Comparison of ENCODE assay signal across 32 cellular contexts in the genomic region with DNA sequence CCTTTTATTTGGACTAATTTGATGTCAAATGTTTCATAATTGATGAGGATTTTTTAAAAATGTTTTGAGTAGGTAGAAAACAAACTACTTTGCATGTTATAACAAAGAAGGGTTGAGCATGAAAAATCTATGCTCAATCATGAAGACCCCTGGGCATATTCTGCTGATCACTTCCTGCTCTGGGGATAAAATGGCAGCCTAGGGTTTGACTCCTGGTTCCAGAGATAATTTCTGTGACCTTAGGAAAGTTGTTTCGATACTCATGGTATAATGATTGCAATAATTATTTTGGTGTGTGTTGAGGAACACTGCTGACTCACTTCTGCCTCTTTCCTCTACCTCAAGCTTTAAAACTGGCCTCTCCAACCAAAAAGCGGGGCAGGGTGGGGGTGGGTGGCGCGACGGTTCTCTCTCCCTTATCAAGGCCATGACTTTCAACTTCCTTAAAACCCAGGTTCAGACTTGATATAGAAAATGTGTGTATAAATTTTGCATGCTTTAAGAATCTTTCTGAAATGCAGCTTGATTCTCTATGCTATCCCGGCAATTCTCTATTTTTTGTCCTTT. TPM values are rescaled to one million over a fixed set of nuclear protein-coding genes. Genes with fewer than 3 reads are reported as not detected.
"Had no signal": no experiment of that assay in that cellular context is flagged by ENCODE, and none has a peak within 500 bp of the region (broad histone marks: within the 10 kb centered on the region; RNA-seq: fewer than 3 reads in every experiment).

No MANE protein-coding gene starts in this region.

- H3K4me3 Mint-ChIP-seq: activated CD4-positive, alpha-beta memory T cell treated with anti-CD3 and anti-CD28 coated beads, Interleukin-2, amount 10 ng/mL, durations not matched to agents 7 days and 5 days; activated CD4-positive, alpha-beta T cell treated with anti-CD3 and anti-CD28 coated beads, Interleukin-2, amount 10 ng/mL, durations not matched to agents 24 days and 14 days; activated naive CD4-positive, alpha-beta T cell treated with anti-CD3 and anti-CD28 coated beads, Interleukin-2, amount 50 U/mL, for 24 hours; activated naive CD8-positive, alpha-beta T cell treated with anti-CD3 and anti-CD28 coated beads, Interleukin-2, amount 50 U/mL, for 24 hours; activated T-cell treated with anti-CD3 and anti-CD28 coated beads, Interleukin-2, amount 50 U/mL, for 24 hours; activated T-helper 17 cell treated with anti-CD3 and anti-CD28 coated beads, Interleukin-2, amount 50 U/mL, for 72 hours; endodermal cell; natural killer cell; neural progenitor cell; stimulated activated effector memory CD8-positive, alpha-beta T cell treated with anti-CD3 and anti-CD28 coated beads, Interleukin-12 subunit alpha, Interleukin-12 subunit beta, amount 100 ng/mL, for 72 hours; stimulated activated naive CD8-positive, alpha-beta T cell treated with anti-CD3 and anti-CD28 coated beads, Interleukin-15, amount 100 ng/mL, for 72 hours had no signal

- H3K36me3 Mint-ChIP-seq: natural killer cell; neural progenitor cell; stimulated activated effector memory CD8-positive, alpha-beta T cell treated with anti-CD3 and anti-CD28 coated beads, Interleukin-12 subunit alpha, Interleukin-12 subunit beta, amount 100 ng/mL, for 72 hours had no signal

- H3K4me3 ChIP-seq: gastrocnemius medialis, hepatocyte, left ventricle myocardium inferior, lung, neural progenitor cell, psoas muscle, sigmoid colon, tibial artery had no signal

- H3K36me3 ChIP-seq: gastrocnemius medialis, left ventricle myocardium inferior, neural progenitor cell, sigmoid colon, tibial artery had no signal

- H3K27ac Mint-ChIP-seq: activated CD4-positive, alpha-beta memory T cell treated with anti-CD3 and anti-CD28 coated beads, Interleukin-2, amount 10 ng/mL, durations not matched to agents 7 days and 5 days; activated CD4-positive, alpha-beta T cell treated with anti-CD3 and anti-CD28 coated beads, Interleukin-2, amount 10 ng/mL, durations not matched to agents 24 days and 14 days; activated naive CD4-positive, alpha-beta T cell treated with anti-CD3 and anti-CD28 coated beads, Interleukin-2, amount 50 U/mL, for 24 hours; activated naive CD8-positive, alpha-beta T cell treated with anti-CD3 and anti-CD28 coated beads, Interleukin-2, amount 50 U/mL, for 24 hours; activated T-cell treated with anti-CD3 and anti-CD28 coated beads, Interleukin-2, amount 50 U/mL, for 24 hours; activated T-helper 17 cell treated with anti-CD3 and anti-CD28 coated beads, Interleukin-2, amount 50 U/mL, for 72 hours; endodermal cell; natural killer cell; neural progenitor cell; stimulated activated effector memory CD8-positive, alpha-beta T cell treated with anti-CD3 and anti-CD28 coated beads, Interleukin-12 subunit alpha, Interleukin-12 subunit beta, amount 100 ng/mL, for 72 hours; stimulated activated naive CD8-positive, alpha-beta T cell treated with anti-CD3 and anti-CD28 coated beads, Interleukin-15, amount 100 ng/mL, for 72 hours had no signal

- DNase-seq: activated CD4-positive, alpha-beta memory T cell treated with anti-CD3 and anti-CD28 coated beads, Interleukin-2, amount 10 ng/mL, durations not matched to agents 7 days and 5 days; activated CD4-positive, alpha-beta T cell treated with anti-CD3 and anti-CD28 coated beads, Interleukin-2, amount 10 ng/mL, durations not matched to agents 24 days and 14 days; activated CD4-positive, CD25-positive, alpha-beta regulatory T cell treated with anti-CD3 and anti-CD28 coated beads, Interleukin-2, amount 50 U/mL, for 72 hours; activated CD8-positive, alpha-beta memory T cell treated with anti-CD3 and anti-CD28 coated beads, Interleukin-2, amount 50 U/mL, for 48 hours; activated gamma-delta T cell treated with Interleukin-2 at 50 U/mL for 16 hours; activated naive CD8-positive, alpha-beta T cell treated with anti-CD3 and anti-CD28 coated beads, Interleukin-2, amount 50 U/mL, for 24 hours; activated T-cell treated with anti-CD3 and anti-CD28 coated beads, Interleukin-2, amount 50 U/mL, for 24 hours; amygdala; caudate nucleus; endodermal cell; gastrocnemius medialis; glutamatergic neuron; islet precursor cell; left ventricle myocardium inferior; mesendoderm; natural killer cell; occipital lobe; psoas muscle; sigmoid colon; small intestine; stimulated activated CD4-positive, alpha-beta T cell treated with anti-CD3 and anti-CD28 coated beads, Interleukin-4, amount 100 ng/mL, for 24 hours; stimulated activated naive CD8-positive, alpha-beta T cell treated with anti-CD3 and anti-CD28 coated beads, Interleukin-15, amount 100 ng/mL, for 72 hours; T-helper 2 cell; tibial artery had no signal

- H3K27me3 ChIP-seq: hepatocyte, sigmoid colon, tibial artery had no signal

- H3K27ac ChIP-seq: gastrocnemius medialis, hepatocyte, left ventricle myocardium inferior, neural progenitor cell, parathyroid adenoma, psoas muscle, sigmoid colon, tibial artery had no signal

- H3K4me1 Mint-ChIP-seq: activated CD4-positive, alpha-beta memory T cell treated with anti-CD3 and anti-CD28 coated beads, Interleukin-2, amount 10 ng/mL, durations not matched to agents 7 days and 5 days; activated naive CD4-positive, alpha-beta T cell treated with anti-CD3 and anti-CD28 coated beads, Interleukin-2, amount 50 U/mL, for 24 hours; activated T-helper 17 cell treated with anti-CD3 and anti-CD28 coated beads, Interleukin-2, amount 50 U/mL, for 72 hours; natural killer cell; stimulated activated effector memory CD8-positive, alpha-beta T cell treated with anti-CD3 and anti-CD28 coated beads, Interleukin-12 subunit alpha, Interleukin-12 subunit beta, amount 100 ng/mL, for 72 hours; stimulated activated naive CD8-positive, alpha-beta T cell treated with anti-CD3 and anti-CD28 coated beads, Interleukin-15, amount 100 ng/mL, for 72 hours had no signal

- H3K4me1 ChIP-seq: gastrocnemius medialis, parathyroid adenoma, psoas muscle, sigmoid colon, tibial artery had no signal

- H3K9me3 ChIP-seq: gastrocnemius medialis, left ventricle myocardium inferior, psoas muscle, sigmoid colon, tibial artery had no signal

- H3K9me3 Mint-ChIP-seq: activated CD4-positive, alpha-beta memory T cell treated with anti-CD3 and anti-CD28 coated beads, Interleukin-2, amount 10 ng/mL, durations not matched to agents 7 days and 5 days; activated naive CD4-positive, alpha-beta T cell treated with anti-CD3 and anti-CD28 coated beads, Interleukin-2, amount 50 U/mL, for 24 hours; activated T-cell treated with anti-CD3 and anti-CD28 coated beads, Interleukin-2, amount 50 U/mL, for 24 hours; activated T-helper 17 cell treated with anti-CD3 and anti-CD28 coated beads, Interleukin-2, amount 50 U/mL, for 72 hours; endodermal cell; natural killer cell; stimulated activated effector memory CD8-positive, alpha-beta T cell treated with anti-CD3 and anti-CD28 coated beads, Interleukin-12 subunit alpha, Interleukin-12 subunit beta, amount 100 ng/mL, for 72 hours; stimulated activated naive CD8-positive, alpha-beta T cell treated with anti-CD3 and anti-CD28 coated beads, Interleukin-15, amount 100 ng/mL, for 72 hours had no signal

RNA-seq across cellular contexts. Expression of a gene that starts 6.0 kb away (rescaled TPM):
- total RNA-seq: chondrocyte had no signal
